24 cellular contexts compared by ENCODE assay signal in the genomic region with DNA sequence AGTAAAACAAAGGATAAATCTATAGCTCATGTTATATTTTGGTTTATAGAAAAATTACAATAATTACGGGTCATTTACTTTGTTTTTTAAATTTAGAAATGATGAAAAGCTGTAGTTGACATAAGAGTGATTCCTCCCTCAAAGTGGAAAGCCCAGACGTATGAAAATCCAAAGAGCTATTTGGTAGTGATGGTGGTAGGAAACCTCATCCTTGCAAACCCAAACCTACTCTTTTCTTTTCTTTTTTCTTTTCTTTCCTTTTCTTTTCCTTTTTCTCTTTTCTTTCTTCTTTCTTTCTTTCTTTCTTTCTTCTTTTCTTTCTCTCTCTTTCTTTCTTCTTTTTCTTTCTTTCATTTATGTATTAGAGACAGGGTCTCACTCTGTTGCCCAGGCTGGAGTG.
"Had no signal": no experiment of that assay in that cellular context is flagged by ENCODE, and none has a peak within 500 bp of the region (broad histone marks: within the 10 kb centered on the region; RNA-seq: fewer than 3 reads in every experiment).

No MANE protein-coding gene starts in this region.

- H3K4me3 Mint-ChIP-seq: activated CD8-positive, alpha-beta T cell treated with anti-CD3 and anti-CD28 coated beads for 36 hours; activated T-cell treated with anti-CD3 and anti-CD28 coated beads, Interleukin-2, amount 50 U/mL, for 4 hours; activated T-helper 17 cell treated with anti-CD3 and anti-CD28 coated beads, Interleukin-2, amount 50 U/mL, for 72 hours; dendritic cell treated with granulocyte-macrophage colony-stimulating factor and Interleukin-4, amounts not matched to agents 40 ng/mL and 50 ng/mL, for 4 days; endodermal cell; nephron; stimulated activated naive B cell treated with anti-CD40 and anti-IgM and Interleukin-4, amounts not matched to agents 10 μg/mL and 1 μg/mL and 100 μg/mL, for 72 hours; WTC11 had no signal

- H3K36me3 Mint-ChIP-seq: stimulated activated naive B cell treated with anti-CD40 and anti-IgM and Interleukin-4, amounts not matched to agents 10 μg/mL and 1 μg/mL and 100 μg/mL, for 72 hours; WTC11 had no signal

- H3K9me3 ChIP-seq: esophagus muscularis mucosa, left ventricle myocardium inferior, neutrophil, stomach, thyroid gland, upper lobe of left lung, vagina had no signal

- H3K4me1 ChIP-seq: esophagus muscularis mucosa, left ventricle myocardium inferior, stomach, thyroid gland, upper lobe of left lung, vagina had no signal

- H3K9me3 Mint-ChIP-seq: activated CD8-positive, alpha-beta T cell treated with anti-CD3 and anti-CD28 coated beads for 36 hours; activated T-cell treated with anti-CD3 and anti-CD28 coated beads, Interleukin-2, amount 50 U/mL, for 4 hours; activated T-helper 17 cell treated with anti-CD3 and anti-CD28 coated beads, Interleukin-2, amount 50 U/mL, for 72 hours; dendritic cell treated with granulocyte-macrophage colony-stimulating factor and Interleukin-4, amounts not matched to agents 40 ng/mL and 50 ng/mL, for 4 days; endodermal cell; nephron; stimulated activated naive B cell treated with anti-CD40 and anti-IgM and Interleukin-4, amounts not matched to agents 10 μg/mL and 1 μg/mL and 100 μg/mL, for 72 hours had no signal

- H3K36me3 ChIP-seq: esophagus muscularis mucosa, left ventricle myocardium inferior, neutrophil, stomach, thyroid gland, upper lobe of left lung, vagina had no signal

- DNase-seq: activated CD4-positive, alpha-beta T cell treated with anti-CD3 and anti-CD28 coated beads, Interleukin-2, amount 50 U/mL, for 1 hour; activated CD8-positive, alpha-beta T cell treated with anti-CD3 and anti-CD28 coated beads for 36 hours; activated gamma-delta T cell treated with Interleukin-2 at 50 U/mL for 16 hours; activated naive CD4-positive, alpha-beta T cell treated with anti-CD3 and anti-CD28 coated beads, Interleukin-2, amount 50 U/mL, for 16 hours; activated T-cell treated with anti-CD3 and anti-CD28 coated beads, Interleukin-2, amount 50 U/mL, for 4 hours; amniotic stem cell; central memory CD4-positive, alpha-beta T cell; endodermal cell; left ventricle myocardium inferior; stimulated activated CD4-positive, alpha-beta T cell treated with anti-CD3 and anti-CD28 coated beads, Interleukin-15, amount 100 ng/mL, for 24 hours; stimulated activated CD4-positive, alpha-beta T cell treated with anti-CD3 and anti-CD28 coated beads, Interleukin-2, amount 100 ng/mL, for 24 hours; stimulated activated naive B cell treated with anti-CD40 and anti-IgM and Interleukin-4, amounts not matched to agents 10 μg/mL and 1 μg/mL and 100 μg/mL, for 72 hours; stomach; T-helper 2 cell; thyroid gland; upper lobe of left lung had no signal

- H3K27me3 ChIP-seq: esophagus muscularis mucosa, neutrophil, stomach, thyroid gland, upper lobe of left lung, vagina had no signal

- H3K27ac ChIP-seq: esophagus muscularis mucosa, left ventricle myocardium inferior, neutrophil, stomach, thyroid gland, upper lobe of left lung, vagina had no signal

- H3K27me3 Mint-ChIP-seq: activated CD8-positive, alpha-beta T cell treated with anti-CD3 and anti-CD28 coated beads for 36 hours; activated T-helper 17 cell treated with anti-CD3 and anti-CD28 coated beads, Interleukin-2, amount 50 U/mL, for 72 hours; dendritic cell treated with granulocyte-macrophage colony-stimulating factor and Interleukin-4, amounts not matched to agents 40 ng/mL and 50 ng/mL, for 4 days had no signal

- H3K4me3 ChIP-seq: esophagus muscularis mucosa, left ventricle myocardium inferior, lung, stomach, thyroid gland, upper lobe of left lung, vagina had no signal

- H3K27ac Mint-ChIP-seq: activated CD8-positive, alpha-beta T cell treated with anti-CD3 and anti-CD28 coated beads for 36 hours; activated T-helper 17 cell treated with anti-CD3 and anti-CD28 coated beads, Interleukin-2, amount 50 U/mL, for 72 hours; dendritic cell treated with granulocyte-macrophage colony-stimulating factor and Interleukin-4, amounts not matched to agents 40 ng/mL and 50 ng/mL, for 4 days; endodermal cell; stimulated activated naive B cell treated with anti-CD40 and anti-IgM and Interleukin-4, amounts not matched to agents 10 μg/mL and 1 μg/mL and 100 μg/mL, for 72 hours; WTC11 had no signal

- H3K4me1 Mint-ChIP-seq: activated T-helper 17 cell treated with anti-CD3 and anti-CD28 coated beads, Interleukin-2, amount 50 U/mL, for 72 hours; stimulated activated naive B cell treated with anti-CD40 and anti-IgM and Interleukin-4, amounts not matched to agents 10 μg/mL and 1 μg/mL and 100 μg/mL, for 72 hours had no signal
